18 cellular contexts compared by ENCODE assay signal in the genomic region with DNA sequence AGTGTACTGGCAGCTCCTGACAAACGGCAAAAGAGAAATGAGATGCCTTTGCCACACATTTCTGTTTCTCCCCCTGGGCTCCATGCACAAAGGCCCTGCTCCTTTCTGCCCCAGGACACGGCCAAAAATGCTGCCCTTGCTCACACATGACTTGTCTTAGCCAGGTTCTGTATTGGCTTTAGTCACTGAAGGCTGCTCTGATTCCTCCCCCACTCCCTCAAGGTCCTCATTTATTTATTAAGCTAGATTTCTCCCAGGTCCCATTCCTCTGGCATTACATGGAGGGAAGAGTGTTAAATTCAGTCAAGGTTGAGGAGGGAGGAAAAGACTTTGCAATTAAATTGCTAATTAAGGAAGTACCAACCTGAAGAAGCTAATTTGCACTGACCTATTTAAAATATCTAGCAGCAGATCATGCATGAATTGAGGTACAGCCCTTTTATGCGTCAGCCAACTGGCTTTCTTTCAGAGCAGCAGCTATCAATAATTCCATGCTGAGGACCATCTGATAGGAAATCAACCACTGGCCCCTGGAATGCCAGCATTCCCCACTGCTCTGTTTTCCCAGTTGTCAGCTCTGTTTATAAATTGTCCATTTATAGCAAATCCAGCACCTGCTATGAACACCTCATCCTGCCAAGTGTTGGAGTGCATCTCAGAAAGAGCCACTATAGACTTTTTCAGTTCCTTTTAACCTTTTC.
DNase-seq lines count a peak whose midpoint lies in the region; TF ChIP-seq lines count a peak whose summit lies in the region.
"Had no signal": no experiment of that assay in that cellular context is flagged by ENCODE, and none has a peak within 500 bp of the region (broad histone marks: within the 10 kb centered on the region; RNA-seq: fewer than 3 reads in every experiment).

No MANE protein-coding gene starts in this region.

- H3F3A ChIP-seq in smooth muscle cell (ENCODE audit: low read depth): peaks cover 20% of the 10 kb centered on the region

- H2AFZ ChIP-seq in parathyroid adenoma (peak overlapping the region; percentile 47), smooth muscle cell (ENCODE audit: low read depth) (no peak overlapping the region)

- H3K9me3 Mint-ChIP-seq in activated naive CD4-positive, alpha-beta T cell treated with anti-CD3 and anti-CD28 coated beads, Interleukin-2, amount 10 ng/mL, durations not matched to agents 7 days and 5 days: peaks cover 10% of the 10 kb centered on the region

- H3K9me3 ChIP-seq in BLaER1: peaks cover 19% of the 10 kb centered on the region; the same call in 1 of the 2 replicates
- no peaks in the 10 kb centered on the region for H3K9me3 ChIP-seq in parathyroid adenoma (ENCODE audit: control insufficient read depth, low read length)
- H3K9me3 ChIP-seq in smooth muscle cell (replicated peaks; ENCODE audit: low read depth): no peaks in the 10 kb centered on the region
- no peaks in the 10 kb centered on the region for H3K9me3 ChIP-seq in right atrium auricular region

- H3K36me3 Mint-ChIP-seq in activated naive CD4-positive, alpha-beta T cell treated with anti-CD3 and anti-CD28 coated beads, Interleukin-2, amount 10 ng/mL, durations not matched to agents 7 days and 5 days: peaks cover 13% of the 10 kb centered on the region

- TF ChIP-seq CTCF in parathyroid adenoma (IDR thresholded peaks at IDR 0.05) (no peak), smooth muscle cell (IDR thresholded peaks at IDR 0.05; ENCODE audit: borderline replicate concordance, insufficient read depth, poor library complexity, severe bottlenecking) (no peak), right atrium auricular region (IDR thresholded peaks at IDR 0.05) (no peak)

- H3K4me2 ChIP-seq in BLaER1 (peak overlapping the region; percentile 86), parathyroid adenoma (ENCODE audit: low read length) (no peak overlapping the region), smooth muscle cell (no peak overlapping the region)

- H3K9ac ChIP-seq in BLaER1 (peak overlapping the region; percentile 85), parathyroid adenoma (no peak overlapping the region), smooth muscle cell (ENCODE audit: low read depth) (no peak overlapping the region)

- H3K4me1 Mint-ChIP-seq in activated naive CD4-positive, alpha-beta T cell treated with anti-CD3 and anti-CD28 coated beads, Interleukin-2, amount 10 ng/mL, durations not matched to agents 7 days and 5 days: peaks cover 63% of the 10 kb centered on the region

- H3K4me1 ChIP-seq in BLaER1 (peaks cover 83% of the 10 kb centered on the region), parathyroid adenoma (peaks cover 9% of the 10 kb centered on the region), smooth muscle cell (ENCODE audit: low read depth) (peaks cover 12% of the 10 kb centered on the region), right atrium auricular region (peaks cover 0 to 21% of the 10 kb centered on the region in 2 donors)

- H3K36me3 ChIP-seq in BLaER1: no peaks in the 10 kb centered on the region
- no peaks in the 10 kb centered on the region for H3K36me3 ChIP-seq in parathyroid adenoma (ENCODE audit: control insufficient read depth, insufficient read depth, low read length)
- H3K36me3 ChIP-seq in smooth muscle cell (ENCODE audit: low read depth): no peaks in the 10 kb centered on the region
- H3K36me3 ChIP-seq in right atrium auricular region: no peaks in the 10 kb centered on the region

- H3K4me3 Mint-ChIP-seq in activated naive CD4-positive, alpha-beta T cell treated with anti-CD3 and anti-CD28 coated beads, Interleukin-2, amount 10 ng/mL, durations not matched to agents 7 days and 5 days: no peak overlapping the region
- H3K4me3 Mint-ChIP-seq: T-helper 2 cell treated with Interferon-gamma antibody and Interleukin-4, amounts not matched to agents 5 μg/mL and 100 μg/mL, for 36 hours had no signal

- 68% methylated on average over 3 of the region's 3 CpGs for WGBS in smooth muscle cell (ENCODE audit: low lambda C conversion rate)

- CTCF ChIA-PET in activated naive CD4-positive, alpha-beta T cell treated with anti-CD3 and anti-CD28 coated beads, Interleukin-2, amount 10 ng/mL, durations not matched to agents 7 days and 5 days (lab: Charles Lee): no interaction called here

- H3K27me3 Mint-ChIP-seq in activated naive CD4-positive, alpha-beta T cell treated with anti-CD3 and anti-CD28 coated beads, Interleukin-2, amount 10 ng/mL, durations not matched to agents 7 days and 5 days: no peaks in the 10 kb centered on the region

- H3K79me2 ChIP-seq in parathyroid adenoma: no peaks in the 10 kb centered on the region
- H3K79me2 ChIP-seq in smooth muscle cell (ENCODE audit: low read depth): no peaks in the 10 kb centered on the region

- DNase-seq in NAMALWA (ENCODE audit: low spot score) (peak; percentile 13), cerebellum (ENCODE audit: low spot score) (peak; percentile 49), smooth muscle cell (lab: John Stamatoyannopoulos, UW; ENCODE audit: unreplicated experiment) (no peak), right atrium auricular region (ENCODE audit: low spot score) (no peak)
- no peak for DNase-seq in activated naive CD4-positive, alpha-beta T cell treated with anti-CD3 and anti-CD28 coated beads, Interleukin-2, amount 10 ng/mL, durations not matched to agents 7 days and 5 days
- no peak for DNase-seq in stimulated activated CD8-positive, alpha-beta memory T cell treated with anti-CD3 and anti-CD28 coated beads, Interleukin-4, amount 100 ng/mL, for 48 hours
- DNase-seq: activated CD8-positive, alpha-beta memory T cell treated with anti-CD3 and anti-CD28 coated beads, Interleukin-2, amount 50 U/mL, for 48 hours; activated naive CD4-positive, alpha-beta T cell; erythroblast; NCI-H1105 treated with DMSO at 0.1 percent for 48 hours; NCI-H2171 treated with DMSO at 0.1 percent for 48 hours; NCI-H82 had no signal

- no peaks in the 10 kb centered on the region for H3K27me3 ChIP-seq in BLaER1
- H3K27me3 ChIP-seq in parathyroid adenoma (ENCODE audit: control insufficient read depth, insufficient read depth, low read length): no peaks in the 10 kb centered on the region
- no peaks in the 10 kb centered on the region for H3K27me3 ChIP-seq in smooth muscle cell (ENCODE audit: low read depth)
- H3K27me3 ChIP-seq in right atrium auricular region: no peaks in the 10 kb centered on the region

- H3K27ac Mint-ChIP-seq in activated naive CD4-positive, alpha-beta T cell treated with anti-CD3 and anti-CD28 coated beads, Interleukin-2, amount 10 ng/mL, durations not matched to agents 7 days and 5 days: no peak overlapping the region
- H3K27ac Mint-ChIP-seq: T-helper 2 cell treated with Interferon-gamma antibody and Interleukin-4, amounts not matched to agents 5 μg/mL and 100 μg/mL, for 36 hours had no signal

- H3K4me3 ChIP-seq in BLaER1 (0 out of 2 replicates have a peak overlapping the region, but pooled peaks have one; percentile 16), parathyroid adenoma (ENCODE audit: low read depth, low read length) (no peak overlapping the region), smooth muscle cell (no peak overlapping the region), right atrium auricular region (no peak overlapping the region)
- H3K4me3 ChIP-seq: GM12878, K562, lung had no signal

- H3K27ac ChIP-seq in BLaER1 (peak overlapping the region; percentile 97), parathyroid adenoma (no peak overlapping the region), smooth muscle cell (ENCODE audit: low read depth) (no peak overlapping the region), right atrium auricular region (no peak overlapping the region)

- no peaks in the 10 kb centered on the region for H4K20me1 ChIP-seq in BLaER1
- no peaks in the 10 kb centered on the region for H4K20me1 ChIP-seq in smooth muscle cell (ENCODE audit: low read depth)

Comparison
In these comparisons a context has a peak if more than half of its experiments do, and no peak if none do; other contexts are left out.
1. DNase-seq: peak in NAMALWA (single experiment) and cerebellum (single experiment); none in activated naive CD4-positive, alpha-beta T cell treated with anti-CD3 and anti-CD28 coated beads, Interleukin-2, amount 10 ng/mL, durations not matched to agents 7 days and 5 days (single experiment), smooth muscle cell (single experiment), right atrium auricular region (single experiment) and stimulated activated CD8-positive, alpha-beta memory T cell treated with anti-CD3 and anti-CD28 coated beads, Interleukin-4, amount 100 ng/mL, for 48 hours (single experiment).